In genomic region chr21:38351961-38352521, GRCh38 we compare ENCODE assay signal across 8 cellular contexts.
A peak's percentile ranks its signal among the peaks of the same experiment; 100 is the strongest.
DNase-seq lines count a peak whose midpoint lies in the region; ATAC-seq and TF ChIP-seq lines count a peak whose summit lies in the region.

No MANE protein-coding gene starts in this region.

- H3K36me3 Mint-ChIP-seq in WTC11 = no peaks in the 10 kb centered on the region
- peaks cover 3% of the 10 kb centered on the region for H3K36me3 Mint-ChIP-seq in effector memory CD8-positive, alpha-beta T cell (ENCODE audit: insufficient read depth)

- no peak for TF ChIP-seq CTCF in AG09319 (IDR thresholded peaks at IDR 0.05; ENCODE audit: low read depth, low read length)
- TF ChIP-seq CTCF in WTC11 (IDR thresholded peaks at IDR 0.05) = no peak

- peak; percentile 43 for ATAC-seq in WTC11
- ATAC-seq in HG03378 (IDR thresholded peaks at IDR 0.05; ENCODE audit: unreplicated experiment) = no peak
- ATAC-seq in effector memory CD8-positive, alpha-beta T cell (replicated peaks) = no peak

- CTCF ChIA-PET in WTC11 (lab: Charles Lee) = interaction anchor here (0.6 to 4.6 kb wide), 45 partner anchors 10 to 922 kb away, joined by 3 to 194 read pairs (median 5); no protein-coding TSS in a partner anchor

- POLR2A ChIA-PET in WTC11 (lab: Charles Lee) = no interaction called here

- peaks cover 32% of the 10 kb centered on the region for H3K4me1 Mint-ChIP-seq in WTC11
- no peaks in the 10 kb centered on the region for H3K4me1 Mint-ChIP-seq in effector memory CD8-positive, alpha-beta T cell (ENCODE audit: low read depth in 2 of 2)

- DNase-seq in AG09319 (ENCODE audit: extremely low read depth, low read depth) (peak; percentile 58), HT1080 (ENCODE audit: low read depth) (peak; percentile 86), WTC11 (ENCODE audit: low spot score) (no peak), kidney glomerular epithelial cell (lab: John Stamatoyannopoulos, UW) (peak; percentile 62), hippocampal formation (lab: John Stamatoyannopoulos, UW) (no peak)
- DNase-seq in effector memory CD8-positive, alpha-beta T cell = no peak
- no peak for DNase-seq in activated CD8-positive, alpha-beta memory T cell treated with anti-CD3 and anti-CD28 coated beads for 24 hours

- no peaks in the 10 kb centered on the region for H3K9me3 Mint-ChIP-seq in WTC11
- no peaks in the 10 kb centered on the region for H3K9me3 Mint-ChIP-seq in effector memory CD8-positive, alpha-beta T cell

- peaks cover 30% of the 10 kb centered on the region for H3K27me3 Mint-ChIP-seq in WTC11 (ENCODE audit: low read depth)
- peaks cover 16 to 17% of the 10 kb centered on the region in 2 donors for H3K27me3 Mint-ChIP-seq in effector memory CD8-positive, alpha-beta T cell

- H3K4me3 Mint-ChIP-seq in WTC11 = no peak overlapping the region
- no peak overlapping the region for H3K4me3 Mint-ChIP-seq in effector memory CD8-positive, alpha-beta T cell

- H3K27ac Mint-ChIP-seq in WTC11 = no peak overlapping the region
- no peak overlapping the region for H3K27ac Mint-ChIP-seq in effector memory CD8-positive, alpha-beta T cell

TF ChIP-seq in WTC11, 78 proteins besides CTCF, POLR2A, EP300 and RAD21:
- TF ChIP-seq E2F4 (CRISPR knock-in tag; IDR thresholded peaks at IDR 0.05; ENCODE audit: borderline replicate concordance, low read depth) = no peak

Comparison
In these comparisons a context has a peak if more than half of its experiments do, and no peak if none do; other contexts are left out.
1. DNase-seq: peak in AG09319 (single experiment), HT1080 (single experiment) and kidney glomerular epithelial cell (single experiment); none in WTC11 (single experiment), hippocampal formation (0 of 2), effector memory CD8-positive, alpha-beta T cell (0 of 3) and activated CD8-positive, alpha-beta memory T cell treated with anti-CD3 and anti-CD28 coated beads for 24 hours (single experiment).